In the genomic region with DNA sequence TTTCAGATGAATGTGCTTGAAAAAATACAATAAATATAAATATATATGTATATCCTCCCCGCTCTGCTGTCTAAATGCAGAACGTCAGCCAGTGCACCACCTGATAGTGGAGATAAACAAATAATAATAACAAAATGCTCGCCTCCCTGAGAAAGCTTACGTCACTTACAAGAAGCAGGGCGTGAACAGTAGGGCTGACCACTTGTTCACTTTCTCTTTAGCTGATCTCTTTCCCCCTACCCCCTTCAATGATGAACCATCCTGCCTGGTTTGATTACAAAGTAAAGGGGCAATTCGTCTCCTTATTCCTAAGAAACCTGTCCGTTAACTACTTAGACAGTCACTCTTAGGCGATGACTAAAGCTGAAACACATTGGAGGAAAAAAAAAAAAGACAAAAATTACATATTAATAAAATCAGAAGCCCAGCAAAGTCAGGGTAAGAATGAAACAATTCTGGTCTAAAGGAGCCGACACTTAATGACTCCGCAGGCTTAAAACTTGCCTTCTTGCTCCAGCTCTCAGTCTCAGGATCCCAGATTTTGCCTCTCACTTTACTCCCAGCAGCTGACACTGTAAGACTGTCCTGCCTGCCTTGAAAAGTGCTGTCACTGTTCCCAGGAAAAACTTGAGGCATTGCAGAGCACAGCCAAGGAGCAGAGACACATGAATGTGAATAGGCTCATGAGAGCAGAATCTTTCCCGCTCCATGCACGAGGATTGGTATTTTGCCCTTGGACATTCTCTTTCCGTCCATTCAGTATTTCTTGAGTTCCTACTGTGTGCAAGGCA, we compare ENCODE assay signal across 16 cellular contexts.
DNase-seq lines count a peak whose midpoint lies in the region; ATAC-seq, FAIRE-seq and TF ChIP-seq lines count a peak whose summit lies in the region.
"Had no signal": no experiment of that assay in that cellular context is flagged by ENCODE, and none has a peak within 500 bp of the region (broad histone marks: within the 10 kb centered on the region; RNA-seq: fewer than 3 reads in every experiment).

No MANE protein-coding gene starts in this region.

- no peak for TF ChIP-seq CTCF in HepG2 (CRISPR knock-in tag; IDR thresholded peaks at IDR 0.05)
- no peak for TF ChIP-seq CTCF in right lobe of liver (IDR thresholded peaks at IDR 0.05)
- no peak for TF ChIP-seq CTCF in foreskin fibroblast (IDR thresholded peaks at IDR 0.05; ENCODE audit: low read depth, low read length)
- TF ChIP-seq CTCF in prostate gland (IDR thresholded peaks at IDR 0.05): no peak

- no peak overlapping the region for H3K4me3 ChIP-seq in HepG2 (replicated peaks in 1 of 3; ENCODE audit: insufficient read depth in 1 of 3, low read depth in 2 of 3, low read length in 3 of 3)
- no peak overlapping the region for H3K4me3 ChIP-seq in right lobe of liver
- H3K4me3 ChIP-seq in foreskin fibroblast (ENCODE audit: low read depth in 1 of 2, low read length in 2 of 2): no peak overlapping the region
- H3K4me3 ChIP-seq in prostate gland: no peak overlapping the region
- H3K4me3 ChIP-seq: HAP-1 had no signal

- no peak for TF ChIP-seq RAD21 in HepG2 (CRISPR knock-in tag; IDR thresholded peaks at IDR 0.05)

- H3K27me3 ChIP-seq in HepG2 (ENCODE audit: control insufficient read depth in 1 of 2, insufficient read depth in 2 of 2, low read length in 2 of 2) (peaks cover 0 to 18% of the 10 kb centered on the region in 2 experiments; a peak in 2 of 5 replicates), right lobe of liver (no peaks in the 10 kb centered on the region), prostate gland (replicated peaks; ENCODE audit: insufficient read depth) (no peaks in the 10 kb centered on the region)
- H3K27me3 ChIP-seq: BE2C had no signal

- no peaks in the 10 kb centered on the region for H4K20me1 ChIP-seq in HepG2 (ENCODE audit: insufficient read depth, low read length)

- TF ChIP-seq EP300 in HepG2 (IDR thresholded peaks at IDR 0.05; ENCODE audit: low read depth in 2 of 2, low read length in 2 of 2) (no peak), HepG2 (CRISPR knock-in tag; IDR thresholded peaks at IDR 0.05; ENCODE audit: borderline replicate concordance) (no peak)

- ATAC-seq in HepG2 (no peak), right lobe of liver (no peak), left ventricle myocardium superior (peak; percentile 41)

- no peak overlapping the region for H3K9ac ChIP-seq in HepG2 (ENCODE audit: insufficient read depth, low read depth, low read length)

- DNase-seq in HepG2 (ENCODE audit: low spot score) (no peak), right lobe of liver (no peak), SK-N-DZ (ENCODE audit: low spot score) (peak; percentile 33), left ventricle myocardium superior (no peak), foreskin fibroblast (no peak), prostate gland (ENCODE audit: low spot score) (no peak), mesenteric fat pad (ENCODE audit: low spot score) (no peak)
- DNase-seq: BE2C; CD4-positive, alpha-beta memory T cell; DMS79; GDM1; GOT3 had no signal

- no peak for FAIRE-seq in HepG2 (lab: Jason Lieb, UNC)
- FAIRE-seq: A204.1, GM12892 had no signal

- no peak overlapping the region for H3K4me2 ChIP-seq in HepG2 (ENCODE audit: low read depth, low read length)

- WGBS in HepG2 (ENCODE audit: low lambda C conversion rate): 26% methylated on average over 13 of the region's 13 CpGs
- 47% methylated on average over 12 of the region's 13 CpGs for WGBS in right lobe of liver (ENCODE audit: insufficient coverage, low coverage, low lambda C conversion rate, missing lambda C conversion rate)
- WGBS in prostate gland: 84% methylated on average over 13 of the region's 13 CpGs

- CTCF ChIA-PET in HepG2 (lab: Yijun Ruan, JAX; ENCODE audit: low intra/inter-chr PET ratio, low total read pairs): no interaction called here

- no peaks in the 10 kb centered on the region for H3K79me2 ChIP-seq in HepG2 (ENCODE audit: insufficient read depth, low read length)

- in situ Hi-C loops in HepG2 (cut with HindIII; ENCODE audit: extremely low pct_ligation_motif_present, low pct_unique_long_range_greater_than_20kb): no loop called here

- no peaks in the 10 kb centered on the region for H3K36me3 ChIP-seq in HepG2 (replicated peaks in 1 of 2; ENCODE audit: control insufficient read depth in 1 of 2, insufficient read depth in 2 of 2, low read length in 2 of 2)
- no peaks in the 10 kb centered on the region for H3K36me3 ChIP-seq in right lobe of liver
- no peaks in the 10 kb centered on the region for H3K36me3 ChIP-seq in prostate gland
- H3K36me3 ChIP-seq: BE2C, HAP-1 had no signal

- no peaks in the 10 kb centered on the region for H3K9me3 ChIP-seq in HepG2 (ENCODE audit: low read length)
- H3K9me3 ChIP-seq in right lobe of liver: no peaks in the 10 kb centered on the region
- no peaks in the 10 kb centered on the region for H3K9me3 ChIP-seq in prostate gland
- H3K9me3 ChIP-seq: BE2C, HAP-1 had no signal

- TF ChIP-seq POLR2A in HepG2 (IDR thresholded peaks at IDR 0.05; ENCODE audit: insufficient read depth in 1 of 2, low read depth in 2 of 2, low read length in 2 of 2): no peak
- TF ChIP-seq POLR2A in right lobe of liver (IDR thresholded peaks at IDR 0.05): no peak
- TF ChIP-seq POLR2A in prostate gland (IDR thresholded peaks at IDR 0.05): no peak

- BruUV-seq in HepG2 (replicated peaks; lab: Mats Ljungman, UMichigan): no TSS peak

- H3K27ac ChIP-seq in HepG2 (ENCODE audit: extremely low read length, insufficient read depth, low read length) (no peak overlapping the region), right lobe of liver (no peak overlapping the region), prostate gland (no peak overlapping the region)
- H3K27ac ChIP-seq: C4-2B had no signal

- intact Hi-C loops in HepG2 (cut with micrococcal nuclease; ENCODE audit: unreplicated experiment) (no loop called here), right lobe of liver (cut with DNase I) (no loop called here), left ventricle myocardium superior (cut with micrococcal nuclease) (no loop called here), prostate gland (cut with DNase I) (no loop called here)

- POLR2A ChIA-PET in HepG2 (lab: Yijun Ruan, JAX): no interaction called here

- H2AFZ ChIP-seq in HepG2 (ENCODE audit: low read length): no peak overlapping the region

- H3K4me1 ChIP-seq in HepG2 (ENCODE audit: insufficient read depth, low read length): no peaks in the 10 kb centered on the region
- H3K4me1 ChIP-seq in right lobe of liver: no peaks in the 10 kb centered on the region
- no peaks in the 10 kb centered on the region for H3K4me1 ChIP-seq in prostate gland (replicated peaks)
- H3K4me1 ChIP-seq: BE2C, HAP-1 had no signal

TF ChIP-seq in HepG2, 621 proteins besides CTCF, POLR2A, EP300 and RAD21:
- TF ChIP-seq ZNF570 (CRISPR knock-in tag; IDR thresholded peaks at IDR 0.05; ENCODE audit: borderline replicate concordance): no peak
- 0 out of 2 replicates have a peak, but pooled peaks have one; percentile 24 for TF ChIP-seq CREB1 (IDR thresholded peaks at IDR 0.05)
- TF ChIP-seq CREB1 (CRISPR knock-in tag; IDR thresholded peaks at IDR 0.05): no peak
